In the genomic region with DNA sequence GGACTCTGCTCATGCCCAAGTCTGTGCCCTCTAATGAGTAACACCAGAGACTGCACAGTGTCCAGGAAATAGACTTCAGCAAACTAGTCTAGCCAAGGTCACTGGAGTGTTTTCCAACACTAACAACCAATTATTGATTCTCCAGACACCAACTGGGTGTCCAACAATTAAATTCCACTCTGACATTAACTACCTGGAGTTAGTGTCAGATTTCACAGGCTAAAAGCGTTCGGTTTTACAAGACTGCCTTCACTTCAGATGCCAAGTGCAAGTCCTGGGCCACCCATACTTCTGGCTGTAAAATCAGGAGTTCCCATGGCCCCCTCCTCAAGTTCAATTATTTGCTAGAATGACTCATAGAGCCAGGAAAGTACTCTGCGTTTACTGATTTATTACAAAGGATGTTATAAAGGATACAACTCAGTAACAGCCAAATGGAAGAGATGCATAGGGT, we compare ENCODE assay signal across 29 cellular contexts. TPM values are rescaled to one million over a fixed set of nuclear protein-coding genes. Genes with fewer than 3 reads are reported as not detected.
DNase-seq lines count a peak whose midpoint lies in the region; ATAC-seq, FAIRE-seq and TF ChIP-seq lines count a peak whose summit lies in the region.
"Had no signal": no experiment of that assay in that cellular context is flagged by ENCODE, and none has a peak within 500 bp of the region (broad histone marks: within the 10 kb centered on the region; RNA-seq: fewer than 3 reads in every experiment).

No MANE protein-coding gene starts in this region.

- peak overlapping the region; percentile 66; the same call in 1 of the 2 replicates for H3K9ac ChIP-seq in OCI-LY3 (ENCODE audit: low read length)

- H4K20me1 ChIP-seq in OCI-LY3 (ENCODE audit: insufficient read depth, low read length) = no peaks in the 10 kb centered on the region

- peaks cover 8% of the 10 kb centered on the region for H3K4me1 Mint-ChIP-seq in stimulated activated effector memory CD8-positive, alpha-beta T cell treated with anti-CD3 and anti-CD28 coated beads, Interleukin-12 subunit alpha, Interleukin-12 subunit beta, amount 100 ng/mL, for 72 hours
- H3K4me1 Mint-ChIP-seq: activated naive CD4-positive, alpha-beta T cell treated with anti-CD3 and anti-CD28 coated beads, Interleukin-2, amount 50 U/mL, for 24 hours; activated T-helper 17 cell treated with anti-CD3 and anti-CD28 coated beads, Interleukin-2, amount 50 U/mL, for 72 hours; neural crest cell had no signal

- intact Hi-C loops in right lobe of liver (cut with DNase I) = loop anchor here in 1 of 2 donors (5.0 kb wide), 1 partner anchor 154 kb away; no protein-coding TSS in a partner anchor
- intact Hi-C loops in sciatic nerve (cut with DNase I) = no loop called here

- H2AFZ ChIP-seq in OCI-LY3 (ENCODE audit: low read depth, low read length) = no peak overlapping the region; the same call in 1 of the 2 replicates
- H2AFZ ChIP-seq: GM23338 had no signal

- TF ChIP-seq POLR2A in GM12892 (IDR thresholded peaks at IDR 0.05; ENCODE audit: low read depth, low read length) (no peak), right lobe of liver (IDR thresholded peaks at IDR 0.05) (no peak)

- DNase-seq in GM12892 (ENCODE audit: insufficient read length) (no peak), MG63 (peak; percentile 26), right lobe of liver (no peak), sciatic nerve (ENCODE audit: low spot score) (no peak)
- DNase-seq in stimulated activated effector memory CD8-positive, alpha-beta T cell treated with anti-CD3 and anti-CD28 coated beads, Interleukin-12 subunit alpha, Interleukin-12 subunit beta, amount 100 ng/mL, for 72 hours (ENCODE audit: low spot score in 2 of 2) = no peak
- DNase-seq: activated CD4-positive, alpha-beta T cell treated with anti-CD3 and anti-CD28 coated beads for 1 hour; activated CD8-positive, alpha-beta T cell treated with anti-CD3 and anti-CD28 coated beads for 36 hours; amygdala; effector memory CD4-positive, alpha-beta T cell; foreskin fibroblast; heart left ventricle; NCI-H187; stimulated activated CD4-positive, alpha-beta T cell treated with anti-CD3 and anti-CD28 coated beads, Interleukin-15, amount 100 ng/mL, for 24 hours; stimulated activated naive CD4-positive, alpha-beta T cell had no signal

- H3K27ac ChIP-seq in OCI-LY3 (ENCODE audit: low read length) (peak overlapping the region; percentile 90), right lobe of liver (no peak overlapping the region)
- H3K27ac ChIP-seq: heart left ventricle, suprapubic skin had no signal

- H3K79me2 ChIP-seq in OCI-LY3 (ENCODE audit: low read length) = no peaks in the 10 kb centered on the region

- no peaks in the 10 kb centered on the region for H3K9me3 Mint-ChIP-seq in stimulated activated effector memory CD8-positive, alpha-beta T cell treated with anti-CD3 and anti-CD28 coated beads, Interleukin-12 subunit alpha, Interleukin-12 subunit beta, amount 100 ng/mL, for 72 hours
- H3K9me3 Mint-ChIP-seq: activated CD8-positive, alpha-beta T cell treated with anti-CD3 and anti-CD28 coated beads for 36 hours; activated naive CD4-positive, alpha-beta T cell treated with anti-CD3 and anti-CD28 coated beads, Interleukin-2, amount 50 U/mL, for 24 hours; activated T-helper 17 cell treated with anti-CD3 and anti-CD28 coated beads, Interleukin-2, amount 50 U/mL, for 72 hours; GM23338 had no signal

- H3K27me3 ChIP-seq in MG63 (no peaks in the 10 kb centered on the region; the same call in 1 of the 2 replicates), OCI-LY3 (ENCODE audit: low read depth, low read length) (no peaks in the 10 kb centered on the region), right lobe of liver (no peaks in the 10 kb centered on the region)

- H3K4me3 ChIP-seq in MG63 = no peak overlapping the region
- H3K4me3 ChIP-seq in OCI-LY3 (ENCODE audit: low read length) = no peak overlapping the region
- H3K4me3 ChIP-seq in right lobe of liver = no peak overlapping the region
- H3K4me3 ChIP-seq: GM23338, heart left ventricle, suprapubic skin had no signal

- H3K4me3 Mint-ChIP-seq in stimulated activated effector memory CD8-positive, alpha-beta T cell treated with anti-CD3 and anti-CD28 coated beads, Interleukin-12 subunit alpha, Interleukin-12 subunit beta, amount 100 ng/mL, for 72 hours = no peak overlapping the region
- H3K4me3 Mint-ChIP-seq: activated CD8-positive, alpha-beta T cell treated with anti-CD3 and anti-CD28 coated beads for 36 hours; activated naive CD4-positive, alpha-beta T cell treated with anti-CD3 and anti-CD28 coated beads, Interleukin-2, amount 50 U/mL, for 24 hours; activated T-helper 17 cell treated with anti-CD3 and anti-CD28 coated beads, Interleukin-2, amount 50 U/mL, for 72 hours; GM23338; neural crest cell had no signal

- H3K9me3 ChIP-seq in MG63 = no peaks in the 10 kb centered on the region
- H3K9me3 ChIP-seq in OCI-LY3 (ENCODE audit: insufficient read depth, low read length) = no peaks in the 10 kb centered on the region
- no peaks in the 10 kb centered on the region for H3K9me3 ChIP-seq in right lobe of liver
- H3K9me3 ChIP-seq: heart left ventricle, suprapubic skin had no signal

- H3K36me3 ChIP-seq in MG63 (no peaks in the 10 kb centered on the region), OCI-LY3 (replicated peaks; ENCODE audit: low read depth, low read length) (no peaks in the 10 kb centered on the region), right lobe of liver (no peaks in the 10 kb centered on the region)
- H3K36me3 ChIP-seq: heart left ventricle, suprapubic skin had no signal

- H3K4me1 ChIP-seq in OCI-LY3 (ENCODE audit: low read length) = peaks cover 79% of the 10 kb centered on the region
- peaks cover 0 to 14% (median 5%) of the 10 kb centered on the region in 4 donors for H3K4me1 ChIP-seq in right lobe of liver

- peak; percentile 14 for FAIRE-seq in GM12892 (lab: Jason Lieb, UNC)
- FAIRE-seq: colon, GM12891 had no signal

- 20% methylated on average over 3 of the region's 3 CpGs for WGBS in right lobe of liver (ENCODE audit: insufficient coverage, low coverage, low lambda C conversion rate, missing lambda C conversion rate)

- no peak overlapping the region for H3K27ac Mint-ChIP-seq in stimulated activated effector memory CD8-positive, alpha-beta T cell treated with anti-CD3 and anti-CD28 coated beads, Interleukin-12 subunit alpha, Interleukin-12 subunit beta, amount 100 ng/mL, for 72 hours
- H3K27ac Mint-ChIP-seq: activated CD8-positive, alpha-beta T cell treated with anti-CD3 and anti-CD28 coated beads for 36 hours; activated naive CD4-positive, alpha-beta T cell treated with anti-CD3 and anti-CD28 coated beads, Interleukin-2, amount 50 U/mL, for 24 hours; activated T-helper 17 cell treated with anti-CD3 and anti-CD28 coated beads, Interleukin-2, amount 50 U/mL, for 72 hours; GM23338 had no signal

- ATAC-seq in right lobe of liver (peak; percentile 84 to 94 (median 88)), HG03354 (IDR thresholded peaks at IDR 0.05; ENCODE audit: poor library complexity, severe bottlenecking, unreplicated experiment) (no peak), sciatic nerve (no peak), HG03045 (IDR thresholded peaks at IDR 0.05; ENCODE audit: unreplicated experiment) (no peak)
- no peak for ATAC-seq in stimulated activated effector memory CD8-positive, alpha-beta T cell treated with anti-CD3 and anti-CD28 coated beads, Interleukin-12 subunit alpha, Interleukin-12 subunit beta, amount 100 ng/mL, for 72 hours
- ATAC-seq: activated CD8-positive, alpha-beta T cell treated with anti-CD3 and anti-CD28 coated beads for 36 hours; activated T-helper 17 cell treated with anti-CD3 and anti-CD28 coated beads, Interleukin-2, amount 50 U/mL, for 72 hours; esophagus mucosa; heart left ventricle; Right ventricle myocardium inferior had no signal

- TF ChIP-seq CTCF in OCI-LY3 (IDR thresholded peaks at IDR 0.05; ENCODE audit: low read depth, low read length) (no peak), right lobe of liver (IDR thresholded peaks at IDR 0.05) (no peak)

- no peaks in the 10 kb centered on the region for H3K36me3 Mint-ChIP-seq in stimulated activated effector memory CD8-positive, alpha-beta T cell treated with anti-CD3 and anti-CD28 coated beads, Interleukin-12 subunit alpha, Interleukin-12 subunit beta, amount 100 ng/mL, for 72 hours
- H3K36me3 Mint-ChIP-seq: activated naive CD4-positive, alpha-beta T cell treated with anti-CD3 and anti-CD28 coated beads, Interleukin-2, amount 50 U/mL, for 24 hours had no signal

- peak overlapping the region; percentile 68 for H3K4me2 ChIP-seq in OCI-LY3 (ENCODE audit: low read length)
- H3K4me2 ChIP-seq: GM23338 had no signal

RNA-seq across cellular contexts. Expression of a gene that starts 20.8 kb away (rescaled TPM):
- not detected for polyA plus RNA-seq in GM12892 (2012; ENCODE audit: missing spikeins)
- total RNA-seq in MG63 (2014; rRNA removed; shearing (Covaris generic); ENCODE audit: low replicate concordance) = not detected in 2 replicates
- total RNA-seq in right lobe of liver = under 1 TPM in 2 of 6 experiments, not detected in 4; 0.25 to 0.42 TPM
- total RNA-seq in sciatic nerve = not detected
- total RNA-seq: activated CD8-positive, alpha-beta T cell treated with anti-CD3 and anti-CD28 coated beads for 36 hours; GM23338; kidney epithelial cell; M059J; neural crest cell; T-helper 2 cell treated with Interferon-gamma antibody and Interleukin-4, amounts not matched to agents 100 ng/mL and 5 ng/mL, for 36 hours had no signal

Comparison
In these comparisons a context has a peak if more than half of its experiments do, and no peak if none do; other contexts are left out.
1. ATAC-seq: peak in right lobe of liver (4 of 4); none in HG03354 (single experiment), sciatic nerve (single experiment), stimulated activated effector memory CD8-positive, alpha-beta T cell treated with anti-CD3 and anti-CD28 coated beads, Interleukin-12 subunit alpha, Interleukin-12 subunit beta, amount 100 ng/mL, for 72 hours (single experiment) and HG03045 (single experiment).